In the genomic region with DNA sequence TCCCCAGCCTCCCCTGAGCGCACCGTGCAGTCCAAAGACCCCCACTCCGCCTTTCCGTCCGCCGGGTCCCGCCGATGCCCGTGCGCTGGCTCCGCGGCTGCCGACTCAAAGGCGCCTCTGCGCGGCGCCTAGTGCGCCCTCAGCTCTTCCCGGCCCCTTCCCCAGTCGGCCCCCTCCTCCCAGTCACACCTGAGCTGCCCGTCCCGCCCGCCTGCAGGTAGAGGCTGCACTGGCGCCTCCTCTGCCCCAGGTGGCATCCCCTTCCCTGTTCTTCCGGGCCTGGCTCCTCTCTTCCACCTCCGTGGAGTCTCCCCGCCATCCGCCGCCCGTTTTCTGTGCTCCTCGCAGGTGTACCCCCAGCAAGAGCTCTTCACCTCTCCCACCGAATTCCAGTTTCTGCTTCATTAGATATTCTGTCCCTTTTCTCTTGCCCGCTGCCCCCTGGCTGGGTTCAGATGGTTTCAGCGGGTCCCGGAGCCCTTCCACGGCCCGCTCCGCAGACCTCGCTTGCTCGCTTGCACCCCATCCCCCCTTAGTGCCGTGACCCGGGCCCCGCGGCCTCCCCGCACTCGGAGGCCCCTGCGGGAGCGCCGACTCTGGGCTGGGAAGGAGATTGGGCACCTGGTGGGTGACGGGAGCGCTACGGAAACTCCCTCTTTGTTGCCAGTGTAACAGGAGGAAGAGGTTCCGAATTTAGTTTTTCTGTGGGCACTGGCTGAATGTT, we compare ENCODE assay signal across 8 cellular contexts. TPM values are rescaled to one million over a fixed set of nuclear protein-coding genes. Genes with fewer than 3 reads are reported as not detected.
A peak's percentile ranks its signal among the peaks of the same experiment; 100 is the strongest.
DNase-seq lines count a peak whose midpoint lies in the region; ATAC-seq and TF ChIP-seq lines count a peak whose summit lies in the region.

No MANE protein-coding gene starts in this region.

- peak overlapping the region; percentile 46; the same call in 1 of the 2 replicates for H2AFZ ChIP-seq in OCI-LY7 (ENCODE audit: low read length)

- CTCF ChIA-PET in OCI-LY7 (lab: Charles Lee; ENCODE audit: unreplicated experiment): interaction anchor here (1.0 to 1.2 kb wide), 2 partner anchors 12 to 113 kb away, joined by 3 to 4 read pairs; no protein-coding TSS in a partner anchor

- H3K27me3 Mint-ChIP-seq in nephron (ENCODE audit: low read depth): peaks cover 8% of the 10 kb centered on the region

- BruUV-seq in OCI-LY7 (replicated peaks; lab: Mats Ljungman, UMichigan): no TSS peak

- no peak for TF ChIP-seq POLR2A in suprapubic skin (IDR thresholded peaks at IDR 0.05)

- H3K27me3 ChIP-seq in suprapubic skin: no peaks in the 10 kb centered on the region

- POLR2A ChIA-PET in OCI-LY7 (lab: Charles Lee): interaction anchor here (0.6 to 3.9 kb wide), 8 partner anchors 11 to 1151 kb away, joined by 3 to 32 read pairs (median 4); a partner anchor contains a TSS

- H3K36me3 ChIP-seq in OCI-LY7 (ENCODE audit: insufficient read depth, low read length): no peaks in the 10 kb centered on the region
- H3K36me3 ChIP-seq in suprapubic skin: no peaks in the 10 kb centered on the region

- H3K4me1 ChIP-seq in OCI-LY7 (ENCODE audit: insufficient read depth, low read length, poor library complexity, severe bottlenecking) (peaks cover 45% of the 10 kb centered on the region), suprapubic skin (peaks cover 38% of the 10 kb centered on the region)

- TF ChIP-seq EP300 in suprapubic skin (IDR thresholded peaks at IDR 0.05): no peak

- H3K4me3 ChIP-seq in OCI-LY7 (ENCODE audit: low read depth, low read length, poor library complexity, severe bottlenecking) (peak overlapping the region; percentile 93), fibroblast of pulmonary artery (replicated peaks; ENCODE audit: low read depth, low read length) (peak overlapping the region; percentile 84), suprapubic skin (peak overlapping the region; percentile 87)

- WGBS in suprapubic skin: under 1% methylated on average over 40 of the region's 53 CpGs

- H3K36me3 Mint-ChIP-seq in nephron (ENCODE audit: low read depth): no peaks in the 10 kb centered on the region

- H4K20me1 ChIP-seq in OCI-LY7 (ENCODE audit: insufficient read depth, low read length): 0 out of 2 replicates have a peak, but pooled peaks cover 11% of the 10 kb centered on the region

- H3K4me2 ChIP-seq in OCI-LY7 (ENCODE audit: low read length): peak overlapping the region; percentile 81

- H3K27ac Mint-ChIP-seq in nephron: peak overlapping the region; percentile 21 to 96 (median 56)

- peaks cover 52% of the 10 kb centered on the region for H3K79me2 ChIP-seq in OCI-LY7 (ENCODE audit: insufficient read depth, low read depth, low read length)

- H3K27ac ChIP-seq in OCI-LY7 (ENCODE audit: low read depth, low read length, poor library complexity, severe bottlenecking) (peak overlapping the region; percentile 62), suprapubic skin (peak overlapping the region; percentile 91)

- H3K9me3 Mint-ChIP-seq in nephron: no peaks in the 10 kb centered on the region

- H3K4me3 Mint-ChIP-seq in nephron: peak overlapping the region; percentile 91 to 95 (median 95)

- DNase-seq in AG20443 (ENCODE audit: low spot score) (peak; percentile 37), GM19238 (ENCODE audit: insufficient read length, low spot score) (peak; percentile 19), OCI-LY7 (ENCODE audit: low spot score) (peak; percentile 59), fibroblast of pulmonary artery (ENCODE audit: low read depth) (peak; percentile 61), suprapubic skin (ENCODE audit: low spot score in 2 of 2) (peak; percentile 77 to 79)
- DNase-seq in activated T-helper 9 cell treated with anti-CD3 and anti-CD28 coated beads, Interleukin-2, amount 50 U/mL, for 16 hours (ENCODE audit: low read depth): peak; percentile 25

- no peaks in the 10 kb centered on the region for H3K9me3 ChIP-seq in OCI-LY7 (ENCODE audit: low read length)
- H3K9me3 ChIP-seq in suprapubic skin: no peaks in the 10 kb centered on the region

- ATAC-seq in HG03460 (IDR thresholded peaks at IDR 0.05; ENCODE audit: unreplicated experiment): peak; percentile 31

- TF ChIP-seq CTCF in OCI-LY7 (conservative IDR thresholded peaks at IDR 0.05; ENCODE audit: low read length): peak; percentile 60
- TF ChIP-seq CTCF in fibroblast of pulmonary artery (IDR thresholded peaks at IDR 0.05; ENCODE audit: low read length, missing control alignments): no peak
- peak in 1 of 3 experiments; percentile 19 for TF ChIP-seq CTCF in nephron (IDR thresholded peaks at IDR 0.05; ENCODE audit: unreplicated experiment in 3 of 3)
- peak; percentile 23 to 46 for TF ChIP-seq CTCF in suprapubic skin (IDR thresholded peaks at IDR 0.05)

- intact Hi-C loops in OCI-LY7 (cut with micrococcal nuclease; ENCODE audit: unreplicated experiment): loop anchor here (2.0 to 10.0 kb wide), 4 partner anchors 110 to 470 kb away; no protein-coding TSS in a partner anchor

- no peaks in the 10 kb centered on the region for H3K9me2 ChIP-seq in OCI-LY7 (ENCODE audit: insufficient read depth, low read length)

- peaks cover 60% of the 10 kb centered on the region for H3K4me1 Mint-ChIP-seq in nephron

RNA-seq across cellular contexts. Expression of a gene that starts 0.7 kb away (rescaled TPM):
- 26.6 and 27.6 TPM in 2 replicates for total RNA-seq in OCI-LY7 (2014; rRNA removed; shearing (Covaris generic))
- total RNA-seq in OCI-LY7 (2022) (71.6 and 81.3 TPM in 2 replicates), suprapubic skin (10 to 100 TPM; 36.2 to 79.0 (median 57.2) TPM)

Comparison
In these comparisons a context has a peak if more than half of its experiments do, and no peak if none do; other contexts are left out.
1. Peak in every context shown above with its lines: DNase-seq, ATAC-seq, H3K4me3 ChIP-seq and H3K27ac ChIP-seq.
2. DNase-seq: peak in every context shown above with its lines; median percentile 78 in suprapubic skin; 61 in fibroblast of pulmonary artery; 59 in OCI-LY7; 37 in AG20443; 25 in activated T-helper 9 cell treated with anti-CD3 and anti-CD28 coated beads, Interleukin-2, amount 50 U/mL, for 16 hours; 19 in GM19238.